In genomic region chr4:183504930-183505555, GRCh38 we compare ENCODE assay signal across 8 cellular contexts. TPM values are rescaled to one million over a fixed set of nuclear protein-coding genes. Genes with fewer than 3 reads are reported as not detected.
DNase-seq lines count a peak whose midpoint lies in the region; ATAC-seq and TF ChIP-seq lines count a peak whose summit lies in the region.

A gene with protein sequence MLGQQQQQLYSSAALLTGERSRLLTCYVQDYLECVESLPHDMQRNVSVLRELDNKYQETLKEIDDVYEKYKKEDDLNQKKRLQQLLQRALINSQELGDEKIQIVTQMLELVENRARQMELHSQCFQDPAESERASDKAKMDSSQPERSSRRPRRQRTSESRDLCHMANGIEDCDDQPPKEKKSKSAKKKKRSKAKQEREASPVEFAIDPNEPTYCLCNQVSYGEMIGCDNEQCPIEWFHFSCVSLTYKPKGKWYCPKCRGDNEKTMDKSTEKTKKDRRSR (plus strand): TSS chr4:183505058. CDS start chr4:183505196, 138 bp downstream.

- H2AFZ ChIP-seq in SK-N-SH (ENCODE audit: low read depth) = peak within 1 kb of the TSS; percentile 93

- H3K9ac ChIP-seq in SK-N-SH (peak within 1 kb of the TSS; percentile 90), colonic mucosa (ENCODE audit: low read depth in 2 of 2, low read length in 2 of 2) (peak within 1 kb of the TSS; percentile 87 to 98), stomach smooth muscle (ENCODE audit: low read length in 2 of 2) (peak within 1 kb of the TSS; percentile 86 to 92)

- peak within 1 kb of the TSS; percentile 97 to 98 for H3K27ac ChIP-seq in SK-N-SH (ENCODE audit: low read depth in 2 of 2, low read length in 1 of 2)
- peak within 1 kb of the TSS; percentile 96 for H3K27ac ChIP-seq in colonic mucosa
- H3K27ac ChIP-seq in stomach smooth muscle (ENCODE audit: low read length) = peak within 1 kb of the TSS; percentile 88

- CTCF ChIA-PET in SK-N-SH (lab: Yijun Ruan, JAX) = interaction anchor here (1.2 to 2.5 kb wide), 2 partner anchors 95 to 660 kb away, joined by 3 to 12 read pairs; no protein-coding TSS in a partner anchor

- peak; percentile 46 for ATAC-seq in GM21786 (IDR thresholded peaks at IDR 0.05; ENCODE audit: unreplicated experiment)

- POLR2A ChIA-PET in SK-N-SH (lab: Yijun Ruan, JAX) = interaction anchor here (1.3 to 1.6 kb wide), 2 partner anchors 61 to 95 kb away, joined by 3 to 4 read pairs; no protein-coding TSS in a partner anchor

- no peak for TF ChIP-seq EP300 in Ishikawa (IDR thresholded peaks at IDR 0.05; ENCODE audit: borderline replicate concordance)
- no peak; a peak in 1 of 4 replicates for TF ChIP-seq EP300 in SK-N-SH (IDR thresholded peaks at IDR 0.05; ENCODE audit: borderline replicate concordance in 1 of 2, low read depth in 1 of 2, low read length in 1 of 2)

- H3K27me3 ChIP-seq in SK-N-SH (ENCODE audit: insufficient read depth) (no peaks in the 10 kb centered on the region), colonic mucosa (no peaks in the 10 kb centered on the region), stomach smooth muscle (ENCODE audit: control insufficient read depth in 1 of 2, insufficient read depth in 2 of 2, low read length in 2 of 2) (no peaks in the 10 kb centered on the region)

- H3K4me1 ChIP-seq in SK-N-SH (ENCODE audit: control insufficient read depth in 1 of 2, insufficient read depth in 2 of 2, low read depth in 1 of 2, low read length in 1 of 2) = peaks cover 4 to 9% of the 10 kb centered on the region in 2 experiments; a peak in 3 of 4 replicates
- H3K4me1 ChIP-seq in colonic mucosa = no peaks in the 10 kb centered on the region
- peaks cover 8% of the 10 kb centered on the region for H3K4me1 ChIP-seq in stomach smooth muscle (ENCODE audit: control insufficient read depth, insufficient read depth, low read length)

- peak within 1 kb of the TSS; percentile 83 for H3K4me2 ChIP-seq in SK-N-SH

- DNase-seq in activated gamma-delta T cell (lab: John Stamatoyannopoulos, UW) (peak; percentile 90), activated gamma-delta T cell treated with Interleukin-2 at 50 U/mL for 16 hours (no peak), SK-N-SH (peak; percentile 89), colonic mucosa (peak; percentile 54), lower leg skin (ENCODE audit: low spot score in 2 of 2) (peak; percentile 23 to 89)

- H3K4me3 ChIP-seq in SK-N-SH (ENCODE audit: low read depth in 2 of 2, low read length in 1 of 2) (peak within 1 kb of the TSS; percentile 89 to 96), colonic mucosa (peak within 1 kb of the TSS; percentile 97), lower leg skin (ENCODE audit: low read depth, poor library complexity, severe bottlenecking) (peak within 1 kb of the TSS; percentile 100), stomach smooth muscle (ENCODE audit: low read length in 2 of 2) (peak within 1 kb of the TSS; percentile 88 to 95)

- TF ChIP-seq CTCF in SK-N-SH (IDR thresholded peaks at IDR 0.05) (no peak), colonic mucosa (IDR thresholded peaks at IDR 0.05) (no peak), lower leg skin (IDR thresholded peaks at IDR 0.05) (no peak)

- no peaks in the 10 kb centered on the region for H3K9me3 ChIP-seq in SK-N-SH
- H3K9me3 ChIP-seq in colonic mucosa = no peaks in the 10 kb centered on the region
- H3K9me3 ChIP-seq in stomach smooth muscle (ENCODE audit: control insufficient read depth in 2 of 2, low read length in 2 of 2) = no peaks in the 10 kb centered on the region

- peaks cover 4% of the 10 kb centered on the region for H3F3A ChIP-seq in SK-N-SH (replicated peaks; ENCODE audit: insufficient read depth)

- peaks cover 58% of the 10 kb centered on the region for H3K79me2 ChIP-seq in SK-N-SH (ENCODE audit: insufficient read depth)

- intact Hi-C loops in colonic mucosa (cut with DNase I) = loop anchor here (5.0 to 10.0 kb wide), 2 partner anchors 50 to 152 kb away; partner anchors contain the start of genes RWDD4 and TRAPPC11
- intact Hi-C loops in lower leg skin (cut with DNase I; ENCODE audit: low total_unique reads) = no loop called here

- H4K20me1 ChIP-seq in SK-N-SH (ENCODE audit: insufficient read depth) = no peaks in the 10 kb centered on the region; the same call in 1 of the 2 replicates

- no peaks in the 10 kb centered on the region for H3K36me3 ChIP-seq in SK-N-SH (replicated peaks in 1 of 2; ENCODE audit: control insufficient read depth in 1 of 2, insufficient read depth in 2 of 2, low read length in 1 of 2)
- H3K36me3 ChIP-seq in colonic mucosa = no peaks in the 10 kb centered on the region
- no peaks in the 10 kb centered on the region for H3K36me3 ChIP-seq in stomach smooth muscle (ENCODE audit: control insufficient read depth in 2 of 2, insufficient read depth in 2 of 2, low read length in 2 of 2)

- H3K9me2 ChIP-seq in SK-N-SH = no peaks in the 10 kb centered on the region

- no CpG with 5 or more reads among the region's 65 CpGs for WGBS in SK-N-SH (ENCODE audit: low lambda C conversion rate)
- 0 to 1% methylated on average over 17 to 25 of the region's 65 CpGs for WGBS in lower leg skin, 2 donors

- TF ChIP-seq RAD21 in Ishikawa (IDR thresholded peaks at IDR 0.05; ENCODE audit: low read depth) (no peak), SK-N-SH (IDR thresholded peaks at IDR 0.05; ENCODE audit: low read length) (no peak)

- no peak for TF ChIP-seq POLR2A in lower leg skin (IDR thresholded peaks at IDR 0.05)

TF ChIP-seq in Ishikawa, 13 proteins besides CTCF, POLR2A, EP300 and RAD21 (continues in another document):
- TF ChIP-seq ZBTB7A (IDR thresholded peaks at IDR 0.05; ENCODE audit: low read depth) (no peak; the same call in 1 of the 2 replicates), CEBPB (IDR thresholded peaks at IDR 0.05) (no peak), TEAD4 (IDR thresholded peaks at IDR 0.05) (no peak), YY1 (IDR thresholded peaks at IDR 0.05; ENCODE audit: low read depth) (0 out of 2 replicates have a peak, but pooled peaks have one; percentile 8), REST (IDR thresholded peaks at IDR 0.05; ENCODE audit: low read depth) (no peak), NFIC (IDR thresholded peaks at IDR 0.05) (no peak), TCF12 (IDR thresholded peaks at IDR 0.05; ENCODE audit: low read depth) (no peak)

TF ChIP-seq in SK-N-SH, 30 proteins besides CTCF, POLR2A, EP300 and RAD21:
- no peak for TF ChIP-seq TEAD4 (IDR thresholded peaks at IDR 0.05; ENCODE audit: borderline replicate concordance, insufficient read depth)
- TF ChIP-seq FOXJ3 (CRISPR knock-in tag; IDR thresholded peaks at IDR 0.05) = no peak
- no peak for TF ChIP-seq GABPA (IDR thresholded peaks at IDR 0.05; ENCODE audit: low read depth)
- 0 out of 2 replicates have a peak, but pooled peaks have one; percentile 5 for TF ChIP-seq MAX (IDR thresholded peaks at IDR 0.05; ENCODE audit: low read depth)
- TF ChIP-seq GATA2 (CRISPR knock-in tag; IDR thresholded peaks at IDR 0.05) = no peak
- no peak for TF ChIP-seq TAF1 (IDR thresholded peaks at IDR 0.05; ENCODE audit: borderline replicate concordance, low read depth, low read length)
- no peak for TF ChIP-seq POLR2AphosphoS5 (IDR thresholded peaks at IDR 0.05; ENCODE audit: low read depth, low read length)
TF ChIP-seq in SK-N-SH: peak in this region for 1.

RNA-seq across cellular contexts. Expression of the gene that starts here (rescaled TPM):
- polyA plus RNA-seq in SK-N-SH (2012; rRNA removed) = 14.1 and 15.1 TPM in 2 replicates
- polyA plus RNA-seq in SK-N-SH (2012; cell fraction: cytosol; rRNA removed) = 20.3 and 28.3 TPM in 2 replicates
- 3.9 and 4.3 TPM in 2 replicates for polyA plus RNA-seq in SK-N-SH (2012; cell fraction: nucleus; rRNA removed)
- total RNA-seq in colonic mucosa = 10 to 100 TPM; 11.0 to 15.3 TPM
- total RNA-seq in lower leg skin = 10 to 100 TPM in 3 of 4 donors, 1 to 10 TPM in 1; 9.2 to 13.3 (median 11.0) TPM
